34 cellular contexts compared by ENCODE assay signal in genomic region chr1:4032571-4032970, GRCh38.
"Had no signal": no experiment of that assay in that cellular context is flagged by ENCODE, and none has a peak within 500 bp of the region (broad histone marks: within the 10 kb centered on the region; RNA-seq: fewer than 3 reads in every experiment).

No MANE protein-coding gene starts in this region.

- H3K4me1 Mint-ChIP-seq: activated CD4-positive, alpha-beta T cell treated with anti-CD3 and anti-CD28 coated beads, Interleukin-2, amount 10 ng/mL, durations not matched to agents 24 days and 14 days; activated naive CD8-positive, alpha-beta T cell treated with anti-CD3 and anti-CD28 coated beads, Interleukin-2, amount 10 ng/mL, durations not matched to agents 7 days and 5 days; activated T-helper 17 cell treated with anti-CD3 and anti-CD28 coated beads, Interleukin-2, amount 50 U/mL, for 72 hours had no signal

- DNase-seq: activated B cell treated with CpG ODN at 0.5 μM for 24 hours; activated CD4-positive, alpha-beta memory T cell treated with anti-CD3 and anti-CD28 coated beads for 36 hours; activated CD4-positive, alpha-beta T cell treated with anti-CD3 and anti-CD28 coated beads for 4 hours; activated CD4-positive, alpha-beta T cell treated with anti-CD3 and anti-CD28 coated beads, Interleukin-2, amount 10 ng/mL, durations not matched to agents 24 days and 14 days; activated CD4-positive, alpha-beta T cell treated with anti-CD3 and anti-CD28 coated beads, Interleukin-2, amount 50 U/mL, for 1 hour; activated CD4-positive, alpha-beta T cell treated with anti-CD3 and anti-CD28 coated beads, Interleukin-2, amount 50 U/mL, for 4 hours; activated CD4-positive, CD25-positive, alpha-beta regulatory T cell treated with anti-CD3 and anti-CD28 coated beads, Interleukin-2, amount 50 U/mL, for 72 hours; activated CD8-positive, alpha-beta memory T cell treated with anti-CD3 and anti-CD28 coated beads, Interleukin-2, amount 50 U/mL, for 4 hours; activated CD8-positive, alpha-beta T cell treated with anti-CD3 and anti-CD28 coated beads for 36 hours; activated gamma-delta T cell treated with Interleukin-2 at 50 U/mL for 16 hours; activated naive CD4-positive, alpha-beta T cell; activated naive CD4-positive, alpha-beta T cell treated with anti-CD3 and anti-CD28 coated beads for 36 hours; activated naive CD4-positive, alpha-beta T cell treated with anti-CD3 and anti-CD28 coated beads, Interleukin-2, amount 50 U/mL, for 16 hours; activated naive CD8-positive, alpha-beta T cell treated with anti-CD3 and anti-CD28 coated beads, Interleukin-2, amount 10 ng/mL, durations not matched to agents 7 days and 5 days; activated T-cell treated with anti-CD3 and anti-CD28 coated beads for 4 hours; activated T-cell treated with anti-CD3 and anti-CD28 coated beads, Interleukin-2, amount 50 U/mL, for 1 hour; activated T-cell treated with anti-CD3 and anti-CD28 coated beads, Interleukin-2, amount 50 U/mL, for 4 hours; activated T-cell treated with anti-CD3 and anti-CD28 coated beads, Interleukin-2, amount 50 U/mL, for 72 hours; adrenal gland; amniotic stem cell; aorta; body of pancreas; brain microvascular endothelial cell; central memory CD4-positive, alpha-beta T cell; T-helper 1 cell; T-helper 2 cell; T-helper 9 cell had no signal

- H3K27ac ChIP-seq: adrenal gland, body of pancreas, brain microvascular endothelial cell, breast epithelium, VCaP had no signal

- H3K9me3 ChIP-seq: adrenal gland had no signal

- H3K27ac Mint-ChIP-seq: activated B cell treated with CpG ODN at 0.5 μM for 24 hours; activated CD4-positive, alpha-beta memory T cell treated with anti-CD3 and anti-CD28 coated beads for 36 hours; activated CD4-positive, alpha-beta T cell treated with anti-CD3 and anti-CD28 coated beads, Interleukin-2, amount 10 ng/mL, durations not matched to agents 24 days and 14 days; activated CD8-positive, alpha-beta T cell treated with anti-CD3 and anti-CD28 coated beads for 36 hours; activated naive CD4-positive, alpha-beta T cell treated with anti-CD3 and anti-CD28 coated beads for 36 hours; activated naive CD8-positive, alpha-beta T cell treated with anti-CD3 and anti-CD28 coated beads, Interleukin-2, amount 10 ng/mL, durations not matched to agents 7 days and 5 days; activated T-cell treated with anti-CD3 and anti-CD28 coated beads, Interleukin-2, amount 50 U/mL, for 72 hours; activated T-helper 1 cell treated with anti-CD3 and anti-CD28 coated beads, Interleukin-12 subunit alpha, Interleukin-12 subunit beta, Interleukin-2, Interleukin-4 antibody, amounts not matched to agents 30 ng/mL and 10 ng/mL and 1 ng/mL, durations not matched to agents 14 hours and 24 hours and 36 hours; activated T-helper 17 cell treated with anti-CD3 and anti-CD28 coated beads, Interleukin-2, amount 50 U/mL, for 72 hours; T-helper 1 cell treated with Interleukin-12 subunit alpha and Interleukin-12 subunit beta and Interleukin-4 antibody, amounts not matched to agents 30 μg/mL and 1 μg/mL, for 36 hours; T-helper 2 cell treated with Interferon-gamma antibody and Interleukin-4, amounts not matched to agents 5 μg/mL and 100 μg/mL, for 36 hours had no signal

- ATAC-seq: activated CD8-positive, alpha-beta T cell treated with anti-CD3 and anti-CD28 coated beads for 36 hours; activated naive CD4-positive, alpha-beta T cell treated with anti-CD3 and anti-CD28 coated beads, Interleukin-2, amount 50 U/mL, for 72 hours; activated T-cell treated with anti-CD3 and anti-CD28 coated beads, Interleukin-2, amount 50 U/mL, for 4 hours; activated T-cell treated with anti-CD3 and anti-CD28 coated beads, Interleukin-2, amount 50 U/mL, for 72 hours; activated T-helper 17 cell treated with anti-CD3 and anti-CD28 coated beads, Interleukin-2, amount 50 U/mL, for 72 hours; body of pancreas had no signal

- H3K36me3 ChIP-seq: adrenal gland, brain microvascular endothelial cell, breast epithelium had no signal

- H3K4me1 ChIP-seq: adrenal gland, body of pancreas, breast epithelium had no signal

- H3K27me3 Mint-ChIP-seq: activated B cell treated with CpG ODN at 0.5 μM for 24 hours had no signal

- H3K9me3 Mint-ChIP-seq: activated T-helper 1 cell treated with anti-CD3 and anti-CD28 coated beads, Interleukin-12 subunit alpha, Interleukin-12 subunit beta, Interleukin-2, Interleukin-4 antibody, amounts not matched to agents 30 ng/mL and 10 ng/mL and 1 ng/mL, durations not matched to agents 14 hours and 24 hours and 36 hours had no signal

- H3K4me3 ChIP-seq: adrenal gland, body of pancreas, breast epithelium had no signal

- H3K27me3 ChIP-seq: body of pancreas, brain microvascular endothelial cell, breast epithelium had no signal

- H3K4me3 Mint-ChIP-seq: activated B cell treated with CpG ODN at 0.5 μM for 24 hours; activated CD4-positive, alpha-beta memory T cell treated with anti-CD3 and anti-CD28 coated beads for 36 hours; activated CD4-positive, alpha-beta T cell treated with anti-CD3 and anti-CD28 coated beads, Interleukin-2, amount 10 ng/mL, durations not matched to agents 24 days and 14 days; activated CD8-positive, alpha-beta T cell treated with anti-CD3 and anti-CD28 coated beads for 36 hours; activated naive CD4-positive, alpha-beta T cell treated with anti-CD3 and anti-CD28 coated beads for 36 hours; activated naive CD8-positive, alpha-beta T cell treated with anti-CD3 and anti-CD28 coated beads, Interleukin-2, amount 10 ng/mL, durations not matched to agents 7 days and 5 days; activated T-cell treated with anti-CD3 and anti-CD28 coated beads, Interleukin-2, amount 50 U/mL, for 4 hours; activated T-cell treated with anti-CD3 and anti-CD28 coated beads, Interleukin-2, amount 50 U/mL, for 72 hours; activated T-helper 1 cell treated with anti-CD3 and anti-CD28 coated beads, Interleukin-12 subunit alpha, Interleukin-12 subunit beta, Interleukin-2, Interleukin-4 antibody, amounts not matched to agents 30 ng/mL and 10 ng/mL and 1 ng/mL, durations not matched to agents 14 hours and 24 hours and 36 hours; activated T-helper 17 cell treated with anti-CD3 and anti-CD28 coated beads, Interleukin-2, amount 50 U/mL, for 72 hours; T-helper 1 cell treated with Interleukin-12 subunit alpha and Interleukin-12 subunit beta and Interleukin-4 antibody, amounts not matched to agents 30 μg/mL and 1 μg/mL, for 36 hours; T-helper 2 cell treated with Interferon-gamma antibody and Interleukin-4, amounts not matched to agents 5 μg/mL and 100 μg/mL, for 36 hours had no signal
